11 cellular contexts compared by ENCODE assay signal in genomic region chr16:20673882-20674683, GRCh38. TPM values are rescaled to one million over a fixed set of nuclear protein-coding genes. Genes with fewer than 3 reads are reported as not detected.
A peak's percentile ranks its signal among the peaks of the same experiment; 100 is the strongest.
DNase-seq lines count a peak whose midpoint lies in the region; ATAC-seq and TF ChIP-seq lines count a peak whose summit lies in the region.
"Had no signal": no experiment of that assay in that cellular context is flagged by ENCODE, and none has a peak within 500 bp of the region (broad histone marks: within the 10 kb centered on the region; RNA-seq: fewer than 3 reads in every experiment).

No MANE protein-coding gene starts in this region.

- H3K4me1 ChIP-seq in liver (ENCODE audit: control insufficient read depth in 4 of 4, insufficient read depth in 4 of 4, low read length in 3 of 4) (peaks cover 4 to 18% (median 14%) of the 10 kb centered on the region in 4 donors), upper lobe of right lung (peaks cover 25% of the 10 kb centered on the region)

- intact Hi-C loops in Right ventricle myocardium inferior (cut with DNase I) (no loop called here), cardiac septum (cut with DNase I) (no loop called here), upper lobe of right lung (cut with DNase I) (no loop called here)

- H3K27me3 ChIP-seq in liver (ENCODE audit: control insufficient read depth in 4 of 4, insufficient read depth in 4 of 4, low read length in 3 of 4) (no peaks in the 10 kb centered on the region), upper lobe of right lung (no peaks in the 10 kb centered on the region)

- DNase-seq in Right ventricle myocardium inferior (ENCODE audit: missing footprints) (no peak), cardiac septum (ENCODE audit: low spot score) (no peak), upper lobe of right lung (no peak), DMS 273 treated with DMSO at 0.1 percent for 48 hours (lab: John Stamatoyannopoulos, UW) (no peak), nucleus accumbens (lab: John Stamatoyannopoulos, UW) (no peak)
- DNase-seq in activated naive CD8-positive, alpha-beta T cell treated with anti-CD3 and anti-CD28 coated beads for 36 hours: no peak
- DNase-seq in stimulated activated CD8-positive, alpha-beta memory T cell treated with anti-CD3 and anti-CD28 coated beads, Interleukin-4, amount 100 ng/mL, for 48 hours: no peak
- DNase-seq: activated CD4-positive, alpha-beta T cell treated with anti-CD3 and anti-CD28 coated beads for 36 hours; NCI-H2081 had no signal

- TF ChIP-seq CTCF in liver (IDR thresholded peaks at IDR 0.05; ENCODE audit: low read depth, low read length, missing input control) (no peak), upper lobe of right lung (IDR thresholded peaks at IDR 0.05) (no peak)

- 73% methylated on average over 1 of the region's 1 CpG for WGBS in liver

- H3K4me3 ChIP-seq in liver (ENCODE audit: low read depth in 1 of 3, low read length in 3 of 3) (peak overlapping the region in 2 of 3 donors; percentile 23 to 27), upper lobe of right lung (peak overlapping the region; percentile 44)

- no peaks in the 10 kb centered on the region for H3K9me3 ChIP-seq in liver (ENCODE audit: control insufficient read depth in 4 of 4, low read length in 3 of 4)
- H3K9me3 ChIP-seq in upper lobe of right lung: no peaks in the 10 kb centered on the region

- ATAC-seq in Right ventricle myocardium inferior (peak; percentile 38), upper lobe of right lung (no peak)
- ATAC-seq: activated CD4-positive, alpha-beta T cell treated with anti-CD3 and anti-CD28 coated beads for 36 hours had no signal

- H3K9ac ChIP-seq in liver (ENCODE audit: low read depth in 1 of 2, low read length in 2 of 2): peak overlapping the region; percentile 1 to 2

- H3K27ac ChIP-seq in liver (ENCODE audit: low read depth in 1 of 2, low read length in 2 of 2) (peak overlapping the region; percentile 36 to 52), upper lobe of right lung (no peak overlapping the region)

- H3K4me1 Mint-ChIP-seq in activated naive CD8-positive, alpha-beta T cell treated with anti-CD3 and anti-CD28 coated beads for 36 hours: peaks cover 34% of the 10 kb centered on the region

- H3K27ac Mint-ChIP-seq in activated naive CD8-positive, alpha-beta T cell treated with anti-CD3 and anti-CD28 coated beads for 36 hours: peak overlapping the region; percentile 40

- no peak overlapping the region for H3K4me3 Mint-ChIP-seq in activated naive CD8-positive, alpha-beta T cell treated with anti-CD3 and anti-CD28 coated beads for 36 hours

- H3K36me3 ChIP-seq in liver (ENCODE audit: control insufficient read depth in 4 of 4, insufficient read depth in 3 of 4, low read depth in 1 of 4, low read length in 3 of 4) (no peaks in the 10 kb centered on the region), upper lobe of right lung (no peaks in the 10 kb centered on the region)

- H3K27me3 Mint-ChIP-seq in activated naive CD8-positive, alpha-beta T cell treated with anti-CD3 and anti-CD28 coated beads for 36 hours: no peaks in the 10 kb centered on the region
- H3K27me3 Mint-ChIP-seq: activated CD4-positive, alpha-beta T cell treated with anti-CD3 and anti-CD28 coated beads for 36 hours had no signal

- H3K9me3 Mint-ChIP-seq in activated naive CD8-positive, alpha-beta T cell treated with anti-CD3 and anti-CD28 coated beads for 36 hours: no peaks in the 10 kb centered on the region

- no peaks in the 10 kb centered on the region for H3K36me3 Mint-ChIP-seq in activated naive CD8-positive, alpha-beta T cell treated with anti-CD3 and anti-CD28 coated beads for 36 hours

- TF ChIP-seq RAD21 in liver (IDR thresholded peaks at IDR 0.05): no peak

TF ChIP-seq in liver, 16 proteins besides CTCF, POLR2A, EP300 and RAD21:
- no peak for TF ChIP-seq FOXA1 (IDR thresholded peaks at IDR 0.05)
- TF ChIP-seq ATF3 (IDR thresholded peaks at IDR 0.05): no peak
- TF ChIP-seq HNF4A (conservative IDR thresholded peaks at IDR 0.05): no peak
- TF ChIP-seq NR2F2 (IDR thresholded peaks at IDR 0.05): peak; percentile 24
- no peak for TF ChIP-seq EGR1 (IDR thresholded peaks at IDR 0.05; ENCODE audit: low read depth in 2 of 2)
- no peak for TF ChIP-seq FOXA2 (IDR thresholded peaks at IDR 0.05)
- no peak for TF ChIP-seq TAF1 (conservative IDR thresholded peaks at IDR 0.05)

RNA-seq across cellular contexts. Expression of gene ACSM1, which starts 23.4 kb away (rescaled TPM):
- total RNA-seq in Right ventricle myocardium inferior (0.27 TPM), cardiac septum (0.16 TPM), liver (under 1 TPM; 0.25 to 0.28 TPM), upper lobe of right lung (0.52 TPM)
- under 1 TPM in 1 of 2 experiments, not detected in 1; 0.16 TPM for total RNA-seq in activated naive CD8-positive, alpha-beta T cell treated with anti-CD3 and anti-CD28 coated beads for 36 hours
- under 1 TPM; 0.18 to 0.38 TPM for polyA plus RNA-seq in liver
- total RNA-seq: activated CD4-positive, alpha-beta T cell treated with anti-CD3 and anti-CD28 coated beads for 36 hours; HT-29 had no signal
